ENCODE assay signal across 1 cellular context in genomic region chr1:39214021-39214713, GRCh38.
TF ChIP-seq lines count a peak whose summit lies in the region.

No MANE protein-coding gene starts in this region.

TF ChIP-seq in GM12878, 131 proteins besides CTCF, POLR2A, EP300 and RAD21 (continued from another document):
- no peak for TF ChIP-seq IRF3 (IDR thresholded peaks at IDR 0.05)
- TF ChIP-seq CREM (IDR thresholded peaks at IDR 0.05; ENCODE audit: low read depth) = no peak
- no peak for TF ChIP-seq RAD51 (IDR thresholded peaks at IDR 0.05)
- TF ChIP-seq NR2C2 (IDR thresholded peaks at IDR 0.05; ENCODE audit: borderline replicate concordance, control insufficient read depth, insufficient read length, low read depth) = no peak
